ENCODE assay signal across 8 cellular contexts in the genomic region with DNA sequence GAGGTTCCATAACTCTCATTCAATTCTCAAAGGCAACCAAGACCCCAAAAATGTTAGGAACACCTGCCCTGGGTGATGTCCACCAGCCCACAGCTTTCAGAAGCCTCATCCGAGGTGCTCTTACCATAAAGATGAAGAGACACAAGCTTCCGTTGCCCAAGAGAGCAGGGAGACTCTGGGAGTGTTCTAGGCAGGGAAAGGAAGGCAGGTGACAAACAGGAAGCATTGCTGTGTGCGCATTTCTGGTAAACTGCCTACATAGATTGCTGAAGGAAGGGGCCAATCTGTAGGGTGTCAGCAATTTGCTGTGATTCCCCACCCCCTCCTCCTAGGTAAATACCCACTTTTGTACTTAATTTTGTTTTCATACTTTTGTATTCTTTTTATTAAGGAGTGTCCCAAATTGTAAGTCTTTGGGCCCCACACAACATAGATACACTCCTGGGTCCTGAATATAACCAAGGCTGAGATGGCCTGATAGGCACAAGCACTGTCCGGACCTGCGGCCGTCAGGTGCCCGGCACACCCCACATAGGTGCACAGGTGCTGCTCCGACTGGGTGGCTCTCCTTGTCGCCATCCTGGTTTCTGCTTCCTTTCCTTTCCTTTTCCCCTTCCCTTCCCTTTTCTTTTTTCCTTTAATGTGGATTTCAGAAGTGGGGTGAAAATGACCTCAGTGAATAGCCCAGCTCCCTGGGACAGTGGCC. TPM values are rescaled to one million over a fixed set of nuclear protein-coding genes. Genes with fewer than 3 reads are reported as not detected.
DNase-seq lines count a peak whose midpoint lies in the region; ATAC-seq and TF ChIP-seq lines count a peak whose summit lies in the region.

No MANE protein-coding gene starts in this region.

- 85 to 92% methylated on average over 9 of the region's 9 CpGs for WGBS in testis, 2 donors

- TF ChIP-seq CTCF in mucosa of descending colon (IDR thresholded peaks at IDR 0.05) (no peak), right atrium auricular region (IDR thresholded peaks at IDR 0.05) (no peak), testis (IDR thresholded peaks at IDR 0.05) (no peak)

- H3K27me3 ChIP-seq in right atrium auricular region (no peaks in the 10 kb centered on the region), testis (no peaks in the 10 kb centered on the region)

- peak; percentile 3; the same call in 1 of the 2 replicates for TF ChIP-seq POLR2A in Raji (IDR thresholded peaks at IDR 0.05; ENCODE audit: insufficient read depth, low read depth, low read length)
- TF ChIP-seq POLR2A in testis (IDR thresholded peaks at IDR 0.05): no peak

- H3K4me3 ChIP-seq in mucosa of descending colon: no peak overlapping the region
- H3K4me3 ChIP-seq in right atrium auricular region: no peak overlapping the region
- H3K4me3 ChIP-seq in testis: no peak overlapping the region

- H3K4me1 ChIP-seq in mucosa of descending colon (ENCODE audit: low read depth) (no peaks in the 10 kb centered on the region), right atrium auricular region (peaks cover 0 to 8% of the 10 kb centered on the region in 2 donors), testis (no peaks in the 10 kb centered on the region)

- DNase-seq in mucosa of descending colon (peak in 1 of 3 donors; percentile 29), medulla oblongata (ENCODE audit: extremely low spot score) (no peak), right atrium auricular region (ENCODE audit: low spot score) (no peak), testis (no peak), HuH-7.5 (ENCODE audit: low spot score) (no peak)

- no peak overlapping the region for H3K27ac ChIP-seq in right atrium auricular region
- H3K27ac ChIP-seq in testis: no peak overlapping the region

- ATAC-seq in GM18520 (IDR thresholded peaks at IDR 0.05; ENCODE audit: unreplicated experiment) (peak; percentile 3), HG02678 (IDR thresholded peaks at IDR 0.05; ENCODE audit: unreplicated experiment) (peak; percentile 13), mucosa of descending colon (peak; percentile 40)

- H3K9me3 ChIP-seq in mucosa of descending colon (no peaks in the 10 kb centered on the region), right atrium auricular region (no peaks in the 10 kb centered on the region), testis (no peaks in the 10 kb centered on the region)

- intact Hi-C loops in mucosa of descending colon (cut with DNase I, micrococcal nuclease): loop anchor here in 1 of 2 donors (10.0 kb wide), 1 partner anchor 139 kb away; the partner anchor contains the start of gene DUSP5
- intact Hi-C loops in testis (cut with DNase I; ENCODE audit: low total_unique reads): no loop called here

- no peaks in the 10 kb centered on the region for H3K36me3 ChIP-seq in mucosa of descending colon (ENCODE audit: low read depth)
- no peaks in the 10 kb centered on the region for H3K36me3 ChIP-seq in right atrium auricular region
- H3K36me3 ChIP-seq in testis (ENCODE audit: low read depth, missing control alignments): no peaks in the 10 kb centered on the region

RNA-seq across cellular contexts. Expression of gene SMNDC1, which starts 51.4 kb away (rescaled TPM):
- 10 to 100 TPM; 19.3 to 30.1 (median 24.8) TPM for total RNA-seq in mucosa of descending colon
- 1 to 10 TPM; 5.0 to 5.9 TPM for total RNA-seq in right atrium auricular region
- total RNA-seq in testis: 10 to 100 TPM; 16.4 to 20.9 TPM
- polyA plus RNA-seq in testis (ENCODE audit: insufficient read depth, low read depth, low replicate concordance): 33.2 TPM
